Comparison of ENCODE assay signal across 21 cellular contexts in the genomic region with DNA sequence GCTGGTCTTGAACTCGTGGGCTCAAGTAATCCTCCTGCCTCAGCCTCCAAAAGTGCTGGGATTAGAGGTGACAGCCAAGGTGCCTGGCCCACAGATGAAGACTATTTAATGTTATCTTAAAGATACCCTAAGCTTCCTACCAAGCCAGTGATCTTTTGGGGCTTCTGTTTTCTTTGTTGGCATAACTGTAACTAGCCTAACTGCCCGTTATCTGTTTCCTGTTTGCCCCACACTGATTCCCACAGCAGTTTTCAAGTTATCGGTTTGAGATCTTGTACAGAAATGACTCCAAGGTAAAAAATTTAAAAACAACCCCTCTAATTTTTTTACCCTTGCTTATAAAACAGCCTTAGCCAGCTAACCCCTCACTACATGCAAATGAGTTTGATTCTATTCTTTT. TPM values are rescaled to one million over a fixed set of nuclear protein-coding genes. Genes with fewer than 3 reads are reported as not detected.
A peak's percentile ranks its signal among the peaks of the same experiment; 100 is the strongest.
DNase-seq lines count a peak whose midpoint lies in the region; ATAC-seq and TF ChIP-seq lines count a peak whose summit lies in the region.
"Had no signal": no experiment of that assay in that cellular context is flagged by ENCODE, and none has a peak within 500 bp of the region (broad histone marks: within the 10 kb centered on the region; RNA-seq: fewer than 3 reads in every experiment).

No MANE protein-coding gene starts in this region.

- peaks cover 26% of the 10 kb centered on the region for H3K79me2 ChIP-seq in DND-41 (ENCODE audit: insufficient read depth, low read length)

- peak overlapping the region; percentile 35 for H3K4me2 ChIP-seq in DND-41 (ENCODE audit: insufficient read depth, low read length)
- H3K4me2 ChIP-seq: SK-N-SH had no signal

- no peak overlapping the region for H3K4me3 ChIP-seq in DND-41 (ENCODE audit: low read depth in 1 of 2, low read length in 2 of 2)
- no peak overlapping the region for H3K4me3 ChIP-seq in thyroid gland (replicated peaks in 1 of 3)
- H3K4me3 ChIP-seq in adrenal gland: no peak overlapping the region

- peaks cover 38% of the 10 kb centered on the region for H3K36me3 Mint-ChIP-seq in IgD-negative memory B cell
- peaks cover 95% of the 10 kb centered on the region for H3K36me3 Mint-ChIP-seq in activated CD4-positive, alpha-beta memory T cell treated with anti-CD3 and anti-CD28 coated beads, Interleukin-2, amount 10 ng/mL, durations not matched to agents 7 days and 5 days (ENCODE audit: low read depth)
- H3K36me3 Mint-ChIP-seq in naive thymus-derived CD8-positive, alpha-beta T cell: peaks cover 36 to 98% (median 85%) of the 10 kb centered on the region in 3 donors

- ATAC-seq in DND-41 (ENCODE audit: insufficient read depth, low read depth): peak; percentile 48
- no peak for ATAC-seq in naive thymus-derived CD8-positive, alpha-beta T cell
- ATAC-seq in HG03521 (IDR thresholded peaks at IDR 0.05; ENCODE audit: unreplicated experiment): no peak
- no peak for ATAC-seq in GM21367 (IDR thresholded peaks at IDR 0.05; ENCODE audit: unreplicated experiment)
- ATAC-seq: foreskin keratinocyte, PC-3, sciatic nerve had no signal

- intact Hi-C loops in thyroid gland (cut with DNase I) (no loop called here), adrenal gland (cut with DNase I) (no loop called here)

- H2AFZ ChIP-seq in DND-41 (ENCODE audit: low read depth, low read length): no peak overlapping the region

- WGBS in thyroid gland, 2 donors: 86 to 94% methylated on average over 3 of the region's 3 CpGs
- 64 to 74% (median 72%) methylated on average over 3 of the region's 3 CpGs for WGBS in adrenal gland, 4 donors

- no peaks in the 10 kb centered on the region for H3K9me3 Mint-ChIP-seq in IgD-negative memory B cell
- no peaks in the 10 kb centered on the region for H3K9me3 Mint-ChIP-seq in activated CD4-positive, alpha-beta memory T cell treated with anti-CD3 and anti-CD28 coated beads, Interleukin-2, amount 10 ng/mL, durations not matched to agents 7 days and 5 days
- no peaks in the 10 kb centered on the region for H3K9me3 Mint-ChIP-seq in naive thymus-derived CD8-positive, alpha-beta T cell
- H3K9me3 Mint-ChIP-seq: endodermal cell had no signal

- POLR2A ChIA-PET in activated CD4-positive, alpha-beta memory T cell treated with anti-CD3 and anti-CD28 coated beads, Interleukin-2, amount 10 ng/mL, durations not matched to agents 7 days and 5 days (lab: Charles Lee): interaction anchor here (1.0 to 2.3 kb wide), 5 partner anchors 8 to 194 kb away, joined by 3 to 20 read pairs (median 3); a partner anchor contains a TSS
- POLR2A ChIA-PET in naive thymus-derived CD8-positive, alpha-beta T cell (lab: Charles Lee): interaction anchor here (1.0 to 3.0 kb wide), 4 partner anchors 11 to 97 kb away, joined by 3 to 12 read pairs (median 6); no protein-coding TSS in a partner anchor

- peaks cover 100% of the 10 kb centered on the region for H3K4me1 ChIP-seq in DND-41 (ENCODE audit: insufficient read depth, low read length)
- no peaks in the 10 kb centered on the region for H3K4me1 ChIP-seq in thyroid gland
- no peaks in the 10 kb centered on the region for H3K4me1 ChIP-seq in adrenal gland (replicated peaks in 1 of 2)
- H3K4me1 ChIP-seq: foreskin keratinocyte had no signal

- TF ChIP-seq CTCF in DND-41 (IDR thresholded peaks at IDR 0.05; ENCODE audit: borderline replicate concordance, extremely low read depth, low read length, poor library complexity, severe bottlenecking) (no peak), thyroid gland (IDR thresholded peaks at IDR 0.05) (no peak), adrenal gland (IDR thresholded peaks at IDR 0.05) (no peak)

- TF ChIP-seq POLR2A in thyroid gland (IDR thresholded peaks at IDR 0.05) (no peak), adrenal gland (IDR thresholded peaks at IDR 0.05) (no peak)

- H3K36me3 ChIP-seq in DND-41 (ENCODE audit: insufficient read depth, low read length): peaks cover 81% of the 10 kb centered on the region
- H3K36me3 ChIP-seq in thyroid gland: no peaks in the 10 kb centered on the region
- no peaks in the 10 kb centered on the region for H3K36me3 ChIP-seq in adrenal gland (replicated peaks in 1 of 2)

- no peaks in the 10 kb centered on the region for H3K27me3 ChIP-seq in DND-41 (ENCODE audit: insufficient read depth, low read length, poor library complexity)
- H3K27me3 ChIP-seq in thyroid gland: no peaks in the 10 kb centered on the region
- H3K27me3 ChIP-seq in adrenal gland: no peaks in the 10 kb centered on the region
- H3K27me3 ChIP-seq: foreskin keratinocyte had no signal

- CTCF ChIA-PET in activated CD4-positive, alpha-beta memory T cell treated with anti-CD3 and anti-CD28 coated beads, Interleukin-2, amount 10 ng/mL, durations not matched to agents 7 days and 5 days (lab: Charles Lee): interaction anchor here (0.8 to 5.0 kb wide), 5 partner anchors 10 to 113 kb away, joined by 3 to 30 read pairs (median 11); a partner anchor contains a TSS

- peak overlapping the region; percentile 97 for H3K27ac ChIP-seq in DND-41 (ENCODE audit: low read length)
- no peak overlapping the region for H3K27ac ChIP-seq in thyroid gland
- no peak overlapping the region for H3K27ac ChIP-seq in adrenal gland
- H3K27ac ChIP-seq: foreskin keratinocyte had no signal

- H3K4me1 Mint-ChIP-seq in IgD-negative memory B cell: peaks cover 85 to 88% (median 88%) of the 10 kb centered on the region in 3 donors
- peaks cover 96% of the 10 kb centered on the region for H3K4me1 Mint-ChIP-seq in activated CD4-positive, alpha-beta memory T cell treated with anti-CD3 and anti-CD28 coated beads, Interleukin-2, amount 10 ng/mL, durations not matched to agents 7 days and 5 days
- H3K4me1 Mint-ChIP-seq in naive thymus-derived CD8-positive, alpha-beta T cell: peaks cover 58 to 99% (median 96%) of the 10 kb centered on the region in 4 donors
- H3K4me1 Mint-ChIP-seq: endodermal cell had no signal

- H4K20me1 ChIP-seq in DND-41 (ENCODE audit: insufficient read depth, low read length): no peaks in the 10 kb centered on the region

- H3K27me3 Mint-ChIP-seq in IgD-negative memory B cell: no peaks in the 10 kb centered on the region
- no peaks in the 10 kb centered on the region for H3K27me3 Mint-ChIP-seq in activated CD4-positive, alpha-beta memory T cell treated with anti-CD3 and anti-CD28 coated beads, Interleukin-2, amount 10 ng/mL, durations not matched to agents 7 days and 5 days
- H3K27me3 Mint-ChIP-seq in naive thymus-derived CD8-positive, alpha-beta T cell: no peaks in the 10 kb centered on the region

- H3K4me3 Mint-ChIP-seq in IgD-negative memory B cell: peak overlapping the region in 3 of 4 donors; percentile 54 to 71 (median 63)
- peak overlapping the region; percentile 30 for H3K4me3 Mint-ChIP-seq in activated CD4-positive, alpha-beta memory T cell treated with anti-CD3 and anti-CD28 coated beads, Interleukin-2, amount 10 ng/mL, durations not matched to agents 7 days and 5 days
- H3K4me3 Mint-ChIP-seq in naive thymus-derived CD8-positive, alpha-beta T cell: peak overlapping the region; percentile 46 to 96 (median 73)
- H3K4me3 Mint-ChIP-seq: endodermal cell had no signal

- peak overlapping the region; percentile 83 to 92 (median 83) for H3K27ac Mint-ChIP-seq in IgD-negative memory B cell
- H3K27ac Mint-ChIP-seq in activated CD4-positive, alpha-beta memory T cell treated with anti-CD3 and anti-CD28 coated beads, Interleukin-2, amount 10 ng/mL, durations not matched to agents 7 days and 5 days: peak overlapping the region; percentile 84
- peak overlapping the region in 9 of 10 donors; percentile 86 to 96 (median 91) for H3K27ac Mint-ChIP-seq in naive thymus-derived CD8-positive, alpha-beta T cell
- H3K27ac Mint-ChIP-seq: endodermal cell had no signal

- peak overlapping the region; percentile 45 for H3K9ac ChIP-seq in DND-41 (ENCODE audit: low read depth, low read length)
- H3K9ac ChIP-seq: SK-N-SH had no signal

- H3K9me3 ChIP-seq in DND-41 (ENCODE audit: insufficient read depth, low read length, severe bottlenecking) (no peaks in the 10 kb centered on the region), thyroid gland (no peaks in the 10 kb centered on the region), adrenal gland (replicated peaks in 1 of 3) (no peaks in the 10 kb centered on the region)
- H3K9me3 ChIP-seq: SK-N-SH had no signal

- DNase-seq in DND-41: peak; percentile 61
- DNase-seq in activated CD4-positive, alpha-beta memory T cell treated with anti-CD3 and anti-CD28 coated beads, Interleukin-2, amount 10 ng/mL, durations not matched to agents 7 days and 5 days: peak; percentile 49
- no peak for DNase-seq in naive thymus-derived CD8-positive, alpha-beta T cell
- DNase-seq in thyroid gland: no peak
- DNase-seq in adrenal gland: no peak
- DNase-seq: activated CD4-positive, CD25-positive, alpha-beta regulatory T cell; endodermal cell; foreskin keratinocyte; KG1; NCI-H146; PC-3; SK-N-SH; stimulated activated CD4-positive, alpha-beta T cell treated with anti-CD3 and anti-CD28 coated beads, Interleukin-4, amount 100 ng/mL, for 4 hours; stimulated activated naive CD4-positive, alpha-beta T cell had no signal

RNA-seq across cellular contexts. Expression of a gene that starts 12.4 kb away (rescaled TPM):
- polyA plus RNA-seq in IgD-negative memory B cell (1,261 TPM), adrenal gland (1 to 10 TPM in 2 of 3 donors, under 1 TPM in 1; 0.77 to 1.8 (median 1.2) TPM)
- 100 to 1,000 TPM; 297 to 316 TPM for total RNA-seq in activated CD4-positive, alpha-beta memory T cell treated with anti-CD3 and anti-CD28 coated beads, Interleukin-2, amount 10 ng/mL, durations not matched to agents 7 days and 5 days
- total RNA-seq in naive thymus-derived CD8-positive, alpha-beta T cell: 100 to 1,000 TPM; 549 to 581 TPM
- 1,000 to 10,000 TPM; 1,427 to 2,162 (median 1,901) TPM for polyA plus RNA-seq in naive thymus-derived CD8-positive, alpha-beta T cell
- total RNA-seq in thyroid gland (1 to 10 TPM in 3 of 4 donors, under 1 TPM in 1; 0.45 to 4.2 (median 1.7) TPM), adrenal gland (1 to 10 TPM in 4 of 8 donors, under 1 TPM in 4; 0.61 to 2.5 (median 1.1) TPM)
- total RNA-seq: foreskin keratinocyte, G401, H1, NCI-H460 had no signal
- polyA plus RNA-seq: foreskin keratinocyte, H1 had no signal

RNA-seq across cellular contexts. Expression of a gene that starts 34.9 kb away (rescaled TPM):
- polyA plus RNA-seq in IgD-negative memory B cell (not detected), adrenal gland (1 to 10 TPM in 2 of 3 donors, under 1 TPM in 1; 0.56 to 7.2 (median 1.2) TPM)
- total RNA-seq in activated CD4-positive, alpha-beta memory T cell treated with anti-CD3 and anti-CD28 coated beads, Interleukin-2, amount 10 ng/mL, durations not matched to agents 7 days and 5 days: not detected
- not detected for total RNA-seq in naive thymus-derived CD8-positive, alpha-beta T cell
- not detected for polyA plus RNA-seq in naive thymus-derived CD8-positive, alpha-beta T cell
- total RNA-seq in thyroid gland (10 to 100 TPM in 1 of 4 donors, 1 to 10 TPM in 2, under 1 TPM in 1; 0.67 to 16.3 (median 1.5) TPM), adrenal gland (1 to 10 TPM in 4 of 8 donors, under 1 TPM in 4; 0.14 to 3.3 (median 0.97) TPM)
- total RNA-seq: endodermal cell, foreskin keratinocyte, G401, H1, NCI-H460, PC-3 had no signal
- polyA plus RNA-seq: foreskin keratinocyte, H1 had no signal

Comparison
In these comparisons a context has a peak if more than half of its experiments do, and no peak if none do; other contexts are left out.
1. DNase-seq: peak in DND-41 (single experiment) and activated CD4-positive, alpha-beta memory T cell treated with anti-CD3 and anti-CD28 coated beads, Interleukin-2, amount 10 ng/mL, durations not matched to agents 7 days and 5 days (single experiment); none in naive thymus-derived CD8-positive, alpha-beta T cell (0 of 10), thyroid gland (0 of 2) and adrenal gland (0 of 7).
2. RNA of a gene that starts 12.4 kb away (total RNA-seq): 549 to 581 TPM in naive thymus-derived CD8-positive, alpha-beta T cell and 297 to 316 TPM in activated CD4-positive, alpha-beta memory T cell treated with anti-CD3 and anti-CD28 coated beads, Interleukin-2, amount 10 ng/mL, durations not matched to agents 7 days and 5 days; 0.45 to 4.2 TPM in thyroid gland and 0.61 to 2.5 TPM in adrenal gland; every median in the first group is over 10 times any median in the second.
3. Peak in every context shown above with its lines, with median percentiles within 50 percentile points of each other: H3K27ac Mint-ChIP-seq and H3K4me3 Mint-ChIP-seq.